In genomic region chr10:58414270-58415041, GRCh38 we compare ENCODE assay signal across 8 cellular contexts. TPM values are rescaled to one million over a fixed set of nuclear protein-coding genes. Genes with fewer than 3 reads are reported as not detected.
DNase-seq lines count a peak whose midpoint lies in the region; ATAC-seq and TF ChIP-seq lines count a peak whose summit lies in the region.

No MANE protein-coding gene starts in this region.

- no peaks in the 10 kb centered on the region for H3K36me3 ChIP-seq in BJ (ENCODE audit: control insufficient read depth, insufficient read depth, low read length)
- no peaks in the 10 kb centered on the region for H3K36me3 ChIP-seq in right lobe of liver

- no peak overlapping the region for H3K4me3 ChIP-seq in BJ (ENCODE audit: low read depth, low read length)
- no peak overlapping the region for H3K4me3 ChIP-seq in right lobe of liver

- H3K9me3 ChIP-seq in right lobe of liver, result no peaks in the 10 kb centered on the region

- no peak overlapping the region for H3K27ac ChIP-seq in right lobe of liver

- intact Hi-C loops in right lobe of liver (cut with DNase I), result no loop called here

- peak; percentile 73 to 97 (median 80) for ATAC-seq in right lobe of liver
- ATAC-seq in GM19035 (IDR thresholded peaks at IDR 0.05; ENCODE audit: unreplicated experiment), result no peak
- no peak for ATAC-seq in HG03097 (IDR thresholded peaks at IDR 0.05; ENCODE audit: low FRiP score, unreplicated experiment)
- ATAC-seq in GM21576 (IDR thresholded peaks at IDR 0.05; ENCODE audit: unreplicated experiment), result no peak

- in situ Hi-C loops in T47D (cut with HindIII; ENCODE audit: low pct_unique_long_range_greater_than_20kb, low sequenced_read_pairs), result no loop called here

- peak; percentile 27 for DNase-seq in BJ (ENCODE audit: low read depth)
- peak; percentile 45 to 88 for DNase-seq in T47D (ENCODE audit: low read depth in 1 of 2, low spot score in 1 of 2)
- no peak for DNase-seq in right lobe of liver
- no peak for DNase-seq in NCI-H524 treated with DMSO at 0.1 percent for 48 hours (lab: John Stamatoyannopoulos, UW)

- no peaks in the 10 kb centered on the region for H3K27me3 ChIP-seq in BJ (ENCODE audit: control insufficient read depth, insufficient read depth, low read length)
- H3K27me3 ChIP-seq in right lobe of liver, result no peaks in the 10 kb centered on the region

- POLR2A ChIA-PET in BJ (lab: Charles Lee), result no interaction called here

- TF ChIP-seq POLR2A in right lobe of liver (IDR thresholded peaks at IDR 0.05), result no peak

- 40% methylated on average over 5 of the region's 5 CpGs for WGBS in right lobe of liver (ENCODE audit: insufficient coverage, low coverage, low lambda C conversion rate, missing lambda C conversion rate)

- CTCF ChIA-PET in BJ (lab: Yijun Ruan, JAX), result interaction anchor here (0.6 to 2.3 kb wide), 34 partner anchors 8 to 1021 kb away, joined by 3 to 15 read pairs (median 4); partner anchors contain the start of gene TFAM

- peak; percentile 56 for TF ChIP-seq CTCF in BJ (IDR thresholded peaks at IDR 0.05; ENCODE audit: insufficient read depth, low read depth, low read length)
- TF ChIP-seq CTCF in LNCAP (IDR thresholded peaks at IDR 0.05), result peak; percentile 51; the same call in 1 of the 2 replicates
- TF ChIP-seq CTCF in right lobe of liver (IDR thresholded peaks at IDR 0.05), result peak; percentile 39 to 54 (median 46)

- no peaks in the 10 kb centered on the region for H3K4me1 ChIP-seq in right lobe of liver

RNA-seq across cellular contexts. Expression of gene TFAM, which starts 29.2 kb away (rescaled TPM):
- 9.0 and 11.5 TPM in 2 replicates for polyA plus RNA-seq in BJ (2011; rRNA removed)
- polyA minus RNA-seq in BJ (2011; rRNA and poly(A)+ RNA removed), result 6.4 and 8.1 TPM in 2 replicates
- 10 to 100 TPM; 15.2 to 23.0 (median 19.7) TPM for total RNA-seq in right lobe of liver

Comparison
In these comparisons a context has a peak if more than half of its experiments do, and no peak if none do; other contexts are left out.
1. DNase-seq: peak in BJ (single experiment) and T47D (2 of 2); none in right lobe of liver (0 of 3) and NCI-H524 treated with DMSO at 0.1 percent for 48 hours (single experiment).
2. ATAC-seq: peak in right lobe of liver (4 of 4); none in GM19035 (single experiment), HG03097 (single experiment) and GM21576 (single experiment).
3. Peak in every context shown above with its lines, with median percentiles within 50 percentile points of each other: CTCF ChIP-seq.